Comparison of ENCODE assay signal across 16 cellular contexts in the genomic region with DNA sequence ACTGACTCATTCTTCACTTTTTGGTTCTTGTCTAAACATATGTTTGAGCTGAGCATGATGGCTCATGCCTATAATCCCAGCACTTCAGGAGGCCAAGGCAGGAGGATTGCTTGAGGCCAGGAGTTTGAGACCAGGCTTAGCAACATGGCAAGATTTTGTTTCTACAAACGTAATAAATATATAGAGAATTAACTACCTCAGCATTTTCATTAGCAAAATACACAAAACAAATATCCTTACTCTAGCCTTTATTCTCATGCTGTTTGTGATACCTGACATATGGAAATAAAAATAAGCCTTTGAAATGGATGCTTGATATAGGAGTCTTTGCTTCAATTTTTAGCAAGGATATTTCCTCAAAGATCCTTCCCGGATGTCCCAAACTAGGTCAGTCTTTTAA.
"Had no signal": no experiment of that assay in that cellular context is flagged by ENCODE, and none has a peak within 500 bp of the region (broad histone marks: within the 10 kb centered on the region; RNA-seq: fewer than 3 reads in every experiment).

No MANE protein-coding gene starts in this region.

- H3K27ac Mint-ChIP-seq: neural progenitor cell; stimulated activated memory B cell treated with anti-CD40 and anti-IgM and Interleukin-4, amounts not matched to agents 10 μg/mL and 1 μg/mL and 100 μg/mL, for 72 hours; stimulated activated naive CD8-positive, alpha-beta T cell treated with anti-CD3 and anti-CD28 coated beads, Interleukin-15, Interleukin-2, amounts not matched to agents 100 ng/mL and 50 ng/mL, for 24 hours had no signal

- H3K4me1 Mint-ChIP-seq: neural progenitor cell; stimulated activated memory B cell treated with anti-CD40 and anti-IgM and Interleukin-4, amounts not matched to agents 10 μg/mL and 1 μg/mL and 100 μg/mL, for 72 hours had no signal

- H3K4me3 Mint-ChIP-seq: naive thymus-derived CD8-positive, alpha-beta T cell; neural progenitor cell; stimulated activated memory B cell treated with anti-CD40 and anti-IgM and Interleukin-4, amounts not matched to agents 10 μg/mL and 1 μg/mL and 100 μg/mL, for 72 hours; stimulated activated naive CD8-positive, alpha-beta T cell treated with anti-CD3 and anti-CD28 coated beads, Interleukin-15, Interleukin-2, amounts not matched to agents 100 ng/mL and 50 ng/mL, for 24 hours had no signal

- DNase-seq: effector CD8-positive, alpha-beta T cell; glutamatergic neuron; islet precursor cell; mammary epithelial cell; mucosa of descending colon; naive thymus-derived CD8-positive, alpha-beta T cell; nucleus accumbens; ovary; stimulated activated CD4-positive, alpha-beta T cell treated with anti-CD3 and anti-CD28 coated beads, Interleukin-4, amount 100 ng/mL, for 1 hour; stimulated activated CD8-positive, alpha-beta memory T cell treated with anti-CD3 and anti-CD28 coated beads, Interleukin-4, amount 100 ng/mL, for 48 hours; tibial artery; upper lobe of right lung had no signal

- ATAC-seq: left lobe of liver; mucosa of descending colon; naive thymus-derived CD8-positive, alpha-beta T cell; stimulated activated memory B cell treated with anti-CD40 and anti-IgM and Interleukin-4, amounts not matched to agents 10 μg/mL and 1 μg/mL and 100 μg/mL, for 72 hours; upper lobe of right lung had no signal

- H3K27me3 Mint-ChIP-seq: naive thymus-derived CD8-positive, alpha-beta T cell; stimulated activated memory B cell treated with anti-CD40 and anti-IgM and Interleukin-4, amounts not matched to agents 10 μg/mL and 1 μg/mL and 100 μg/mL, for 72 hours; stimulated activated naive CD8-positive, alpha-beta T cell treated with anti-CD3 and anti-CD28 coated beads, Interleukin-15, Interleukin-2, amounts not matched to agents 100 ng/mL and 50 ng/mL, for 24 hours had no signal
